Comparison of ENCODE assay signal across 8 cellular contexts in the genomic region with DNA sequence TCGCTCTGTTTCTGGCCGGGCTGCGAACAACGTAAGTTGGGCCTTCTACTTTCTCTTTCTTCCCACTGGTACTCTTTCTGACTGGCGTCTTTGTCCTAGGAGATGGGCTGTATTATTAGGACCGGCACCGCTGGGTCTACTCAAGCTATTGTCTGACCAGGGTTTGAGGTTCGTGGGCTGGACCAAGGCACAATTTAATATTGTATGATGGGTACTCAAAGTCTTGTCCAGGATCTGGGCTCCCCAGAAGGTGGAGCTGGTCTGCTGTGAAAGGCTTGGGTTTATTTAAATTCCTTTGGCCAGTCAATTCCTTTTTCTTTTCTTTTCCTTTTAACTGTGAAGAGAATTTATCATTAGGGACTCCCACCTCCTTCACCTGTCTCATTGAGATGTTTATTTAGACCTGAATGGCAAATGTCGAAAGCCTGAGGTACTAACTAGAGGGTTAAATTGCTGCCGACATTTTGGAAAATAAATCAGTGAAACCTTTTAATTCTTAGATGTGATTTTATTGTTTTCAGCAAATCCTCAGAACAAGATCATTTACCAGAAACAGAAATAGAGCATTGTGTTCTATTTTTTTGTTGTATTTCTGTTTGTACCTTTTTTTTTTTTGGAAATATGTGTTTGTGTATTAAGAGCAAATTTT. TPM values are rescaled to one million over a fixed set of nuclear protein-coding genes. Genes with fewer than 3 reads are reported as not detected.
A peak's percentile ranks its signal among the peaks of the same experiment; 100 is the strongest.
DNase-seq lines count a peak whose midpoint lies in the region; ATAC-seq and TF ChIP-seq lines count a peak whose summit lies in the region.

No MANE protein-coding gene starts in this region.

- H3K4me3 ChIP-seq in AG10803 (ENCODE audit: low read length) (peak overlapping the region; percentile 88), epithelial cell of proximal tubule (ENCODE audit: low read depth, low read length) (peak overlapping the region; percentile 93), muscle layer of colon (ENCODE audit: low read depth in 1 of 2, low read length in 2 of 2) (peak overlapping the region; percentile 62 to 96)

- no peaks in the 10 kb centered on the region for H3K9me3 ChIP-seq in muscle layer of colon (ENCODE audit: low read length)

- DNase-seq in AG10803 (ENCODE audit: low read depth), result peak; percentile 76
- DNase-seq in SW 1271 (lab: John Stamatoyannopoulos, UW), result peak; percentile 59 to 88
- no peak for DNase-seq in epithelial cell of proximal tubule (ENCODE audit: low read depth)
- DNase-seq in NCI-H128 (lab: John Stamatoyannopoulos, UW; ENCODE audit: unreplicated experiment), result no peak

- peak overlapping the region; percentile 62 for H3K27ac ChIP-seq in muscle layer of colon (ENCODE audit: low read depth, low read length)

- peaks cover 17% of the 10 kb centered on the region for H3K4me1 ChIP-seq in muscle layer of colon (ENCODE audit: insufficient read depth, low read length)

- ATAC-seq in GM18502 (IDR thresholded peaks at IDR 0.05; ENCODE audit: poor library complexity, unreplicated experiment) (peak; percentile 23), HG03460 (IDR thresholded peaks at IDR 0.05; ENCODE audit: unreplicated experiment) (peak; percentile 15), GM18519 (IDR thresholded peaks at IDR 0.05; ENCODE audit: low FRiP score, unreplicated experiment) (no peak)

- TF ChIP-seq CTCF in AG10803 (conservative IDR thresholded peaks at IDR 0.05; ENCODE audit: low read length) (peak; percentile 72), epithelial cell of proximal tubule (conservative IDR thresholded peaks at IDR 0.05; ENCODE audit: low read depth, low read length) (peak; percentile 69)

- H3K9ac ChIP-seq in muscle layer of colon (ENCODE audit: low read length), result peak overlapping the region; percentile 58

- H3K27me3 ChIP-seq in muscle layer of colon (ENCODE audit: control insufficient read depth in 1 of 2, insufficient read depth in 2 of 2, low read length in 2 of 2), result no peaks in the 10 kb centered on the region

- H3K36me3 ChIP-seq in muscle layer of colon (ENCODE audit: insufficient read depth, low read length), result peaks cover 5% of the 10 kb centered on the region

RNA-seq across cellular contexts. Expression of a gene that starts 0.4 kb away (rescaled TPM):
- 7.4 and 18.0 TPM in 2 replicates for total RNA-seq in epithelial cell of proximal tubule

RNA-seq across cellular contexts. Expression of a gene that starts 0.8 kb away (rescaled TPM):
- total RNA-seq in epithelial cell of proximal tubule, result 6.5 and 9.1 TPM in 2 replicates

RNA-seq across cellular contexts. Expression of a gene that starts 39.1 kb away (rescaled TPM):
- total RNA-seq in epithelial cell of proximal tubule, result 28.8 and 34.8 TPM in 2 replicates

Comparison
In these comparisons a context has a peak if more than half of its experiments do, and no peak if none do; other contexts are left out.
1. DNase-seq: peak in AG10803 (single experiment) and SW 1271 (2 of 2); none in epithelial cell of proximal tubule (single experiment) and NCI-H128 (single experiment).
2. Peak in every context shown above with its lines, with median percentiles within 50 percentile points of each other: H3K4me3 ChIP-seq.